ENCODE assay signal across 15 cellular contexts in genomic region chr11:118666331-118666730, GRCh38. TPM values are rescaled to one million over a fixed set of nuclear protein-coding genes. Genes with fewer than 3 reads are reported as not detected.
DNase-seq lines count a peak whose midpoint lies in the region; ATAC-seq and TF ChIP-seq lines count a peak whose summit lies in the region.
"Had no signal": no experiment of that assay in that cellular context is flagged by ENCODE, and none has a peak within 500 bp of the region (broad histone marks: within the 10 kb centered on the region; RNA-seq: fewer than 3 reads in every experiment).

No MANE protein-coding gene starts in this region.

- peaks cover under 1% of the 10 kb centered on the region for H3K27me3 Mint-ChIP-seq in CD4-positive, alpha-beta T cell
- peaks cover 2% of the 10 kb centered on the region for H3K27me3 Mint-ChIP-seq in H9 (ENCODE audit: low read depth)
- peaks cover 23% of the 10 kb centered on the region for H3K27me3 Mint-ChIP-seq in WTC11 (ENCODE audit: low read depth)
- peaks cover 11% of the 10 kb centered on the region for H3K27me3 Mint-ChIP-seq in neural crest cell (ENCODE audit: low read depth)

- H3K36me3 Mint-ChIP-seq in CD4-positive, alpha-beta T cell (ENCODE audit: low read depth) = no peaks in the 10 kb centered on the region
- H3K36me3 Mint-ChIP-seq in H9 (ENCODE audit: insufficient read depth in 1 of 3, low read depth in 3 of 3) = no peaks in the 10 kb centered on the region; a peak in 1 of 7 replicates
- H3K36me3 Mint-ChIP-seq in WTC11 = no peaks in the 10 kb centered on the region
- H3K36me3 Mint-ChIP-seq in neural crest cell (ENCODE audit: low read depth) = peaks cover 1% of the 10 kb centered on the region

- no peak overlapping the region for H3K23ac ChIP-seq in H9 (ENCODE audit: insufficient read length, low read depth, low read length)

- H4K20me1 ChIP-seq in H9 (ENCODE audit: control insufficient read depth, insufficient read depth, insufficient read length) = no peaks in the 10 kb centered on the region

- H3K79me1 ChIP-seq in H9 (ENCODE audit: insufficient read depth, low read depth, low read length, poor library complexity, severe bottlenecking) = no peaks in the 10 kb centered on the region

- H3K4me1 ChIP-seq in H9 (ENCODE audit: insufficient read depth, low read length) = no peaks in the 10 kb centered on the region

- no peak overlapping the region for H3K56ac ChIP-seq in H9 (ENCODE audit: insufficient read length, low read depth, low read length)

- H3K23me2 ChIP-seq in H9 (ENCODE audit: insufficient read length, low read depth, low read length, poor library complexity, severe bottlenecking) = no peaks in the 10 kb centered on the region

- WGBS in H9 (ENCODE audit: extremely low coverage, insufficient read length, low lambda C conversion rate) = no CpG with 5 or more reads among the region's 5 CpGs

- H3K27ac Mint-ChIP-seq in CD4-positive, alpha-beta T cell = no peak overlapping the region
- no peak overlapping the region for H3K27ac Mint-ChIP-seq in H9
- H3K27ac Mint-ChIP-seq in WTC11 = no peak overlapping the region
- H3K27ac Mint-ChIP-seq in neural crest cell (ENCODE audit: unreplicated experiment) = peak overlapping the region; percentile 57
- H3K27ac Mint-ChIP-seq: T-helper 1 cell treated with Interleukin-12 subunit alpha and Interleukin-12 subunit beta and Interleukin-4 antibody, amounts not matched to agents 30 μg/mL and 1 μg/mL, for 36 hours had no signal

- H2AFZ ChIP-seq in H9 (ENCODE audit: low read length) = no peak overlapping the region

- H3K4me1 Mint-ChIP-seq in CD4-positive, alpha-beta T cell (ENCODE audit: low read depth) = no peaks in the 10 kb centered on the region
- peaks cover 18 to 19% of the 10 kb centered on the region in 2 experiments for H3K4me1 Mint-ChIP-seq in H9
- H3K4me1 Mint-ChIP-seq in WTC11 = peaks cover 20% of the 10 kb centered on the region
- H3K4me1 Mint-ChIP-seq in neural crest cell = peaks cover 3% of the 10 kb centered on the region

- H3K4ac ChIP-seq in H9 (ENCODE audit: low read depth, low read length) = no peak overlapping the region

- CTCF ChIA-PET in CD4-positive, alpha-beta T cell (lab: Charles Lee) = interaction anchor here (1.3 kb wide), 1 partner anchor 23 kb away, joined by 4 read pairs; no protein-coding TSS in a partner anchor
- CTCF ChIA-PET in WTC11 (lab: Charles Lee) (interaction anchor here (0.5 to 1.6 kb wide), 5 partner anchors 13 to 235 kb away, joined by 3 to 6 read pairs (median 3); partner anchors contain the start of gene TREH), GM10248 (lab: Yijun Ruan, JAX) (interaction anchor here (1.0 to 5.3 kb wide), 3 partner anchors 8 to 264 kb away, joined by 3 to 34 read pairs (median 7); no protein-coding TSS in a partner anchor)

- ATAC-seq in CD4-positive, alpha-beta T cell (ENCODE audit: poor library complexity) = peak; percentile 54
- ATAC-seq in WTC11 = no peak
- ATAC-seq in HG03097 (IDR thresholded peaks at IDR 0.05; ENCODE audit: low FRiP score, unreplicated experiment) = no peak
- no peak for ATAC-seq in HG02970 (IDR thresholded peaks at IDR 0.05; ENCODE audit: low FRiP score, unreplicated experiment)
- ATAC-seq: HCT116 had no signal

- intact Hi-C loops in CD4-positive, alpha-beta T cell (cut with DNase I, micrococcal nuclease) = no loop called here

- H2BK15ac ChIP-seq in H9 (ENCODE audit: low read depth, low read length) = no peak overlapping the region

- peaks cover 4% of the 10 kb centered on the region for H3K9me3 Mint-ChIP-seq in CD4-positive, alpha-beta T cell
- peaks cover 0 to 2% of the 10 kb centered on the region in 2 experiments; a peak in 2 of 5 replicates for H3K9me3 Mint-ChIP-seq in H9
- peaks cover 11% of the 10 kb centered on the region for H3K9me3 Mint-ChIP-seq in WTC11
- peaks cover 11% of the 10 kb centered on the region for H3K9me3 Mint-ChIP-seq in neural crest cell
- H3K9me3 Mint-ChIP-seq: T-helper 1 cell treated with Interleukin-12 subunit alpha and Interleukin-12 subunit beta and Interleukin-4 antibody, amounts not matched to agents 30 μg/mL and 1 μg/mL, for 36 hours had no signal

- no peak overlapping the region for H2BK120ac ChIP-seq in H9 (ENCODE audit: low read depth, low read length, poor library complexity, severe bottlenecking)

- H4K8ac ChIP-seq in H9 (replicated peaks; ENCODE audit: insufficient read length, low read depth, low read length) = no peak overlapping the region

- H3K27me3 ChIP-seq in CD4-positive, alpha-beta T cell (ENCODE audit: control insufficient read depth, insufficient read depth, low read length) = no peaks in the 10 kb centered on the region
- no peaks in the 10 kb centered on the region; the same call in 1 of the 2 replicates for H3K27me3 ChIP-seq in H9 (ENCODE audit: insufficient read depth, low read length)
- H3K27me3 ChIP-seq: BLaER1 treated with 17β-estradiol and CSF1 and Interleukin-3, amounts not matched to agents 10 nM and 100 nM had no signal

- no peak overlapping the region for H2BK12ac ChIP-seq in H9 (ENCODE audit: insufficient read length, low read depth, low read length)

- H3K4me2 ChIP-seq in H9 (ENCODE audit: insufficient read depth, insufficient read length, low read length) = no peak overlapping the region
- H3K4me2 ChIP-seq: BLaER1 treated with 17β-estradiol and CSF1 and Interleukin-3, amounts not matched to agents 10 nM and 100 nM had no signal

- no peak for DNase-seq in CD4-positive, alpha-beta T cell
- peak; percentile 23 for DNase-seq in H9
- DNase-seq in WTC11 (ENCODE audit: low spot score) = no peak
- DNase-seq in neural crest cell (ENCODE audit: low read depth, low spot score) = no peak
- no peak for DNase-seq in GM10248 (ENCODE audit: extremely low spot score)
- DNase-seq: DMS79 treated with DMSO at 0.1 percent for 48 hours, NCI-H1105, NCI-H1694, SHP77 treated with DMSO at 0.1 percent for 48 hours had no signal

- no peak overlapping the region for H4K91ac ChIP-seq in H9 (ENCODE audit: insufficient read length, low read depth, low read length)

- no peak overlapping the region for H2BK5ac ChIP-seq in H9 (ENCODE audit: insufficient read length, low read length)

- H3K18ac ChIP-seq in H9 (ENCODE audit: insufficient read length, low read depth, low read length) = no peak overlapping the region

- H4K5ac ChIP-seq in H9 (ENCODE audit: insufficient read length, low read depth, low read length) = no peak overlapping the region

- H3K14ac ChIP-seq in H9 (ENCODE audit: insufficient read depth, low read length) = no peak overlapping the region

- no peak overlapping the region for H3K9ac ChIP-seq in H9 (ENCODE audit: extremely low read depth, insufficient read length, low read length)
- H3K9ac ChIP-seq: BLaER1 treated with 17β-estradiol and CSF1 and Interleukin-3, amounts not matched to agents 10 nM and 100 nM had no signal

- POLR2A ChIA-PET in CD4-positive, alpha-beta T cell (lab: Charles Lee) = interaction anchor here (1.3 kb wide), 1 partner anchor 230 kb away, joined by 4 read pairs; the partner anchor contains the start of gene KMT2A
- POLR2A ChIA-PET in WTC11 (lab: Charles Lee) = no interaction called here
- POLR2A ChIA-PET in GM10248 (lab: Yijun Ruan, JAX) = interaction anchor here (1.1 kb wide), 1 partner anchor 428 kb away, joined by 3 read pairs; no protein-coding TSS in a partner anchor

- no peaks in the 10 kb centered on the region for H3K79me2 ChIP-seq in H9 (ENCODE audit: insufficient read depth, low read length)

- no peak overlapping the region for H3T11ph ChIP-seq in H9 (ENCODE audit: low read length)

- H3K9me3 ChIP-seq in CD4-positive, alpha-beta T cell (ENCODE audit: control insufficient read depth, low read length) = no peaks in the 10 kb centered on the region
- H3K9me3 ChIP-seq in H9 (ENCODE audit: control insufficient read depth, low read depth, low read length) = no peaks in the 10 kb centered on the region

- no peak for TF ChIP-seq CTCF in CD4-positive, alpha-beta T cell (IDR thresholded peaks at IDR 0.05)
- no peak for TF ChIP-seq CTCF in H9 (conservative IDR thresholded peaks at IDR 0.05)
- no peak for TF ChIP-seq CTCF in WTC11 (IDR thresholded peaks at IDR 0.05)
- TF ChIP-seq CTCF in neural crest cell (conservative IDR thresholded peaks at IDR 0.05) = no peak
- no peak for TF ChIP-seq CTCF in GM10248 (IDR thresholded peaks at IDR 0.05; ENCODE audit: control extremely low read depth, extremely low read depth, low read depth, missing control alignments)

- H3K4me3 Mint-ChIP-seq in CD4-positive, alpha-beta T cell = no peak overlapping the region
- H3K4me3 Mint-ChIP-seq in H9 (no peak overlapping the region; a peak in 1 of 5 replicates), WTC11 (no peak overlapping the region), neural crest cell (no peak overlapping the region)
- H3K4me3 Mint-ChIP-seq: T-helper 1 cell treated with Interleukin-12 subunit alpha and Interleukin-12 subunit beta and Interleukin-4 antibody, amounts not matched to agents 30 μg/mL and 1 μg/mL, for 36 hours had no signal

- H3K27ac ChIP-seq in CD4-positive, alpha-beta T cell (ENCODE audit: low read depth, low read length) = no peak overlapping the region
- no peak overlapping the region for H3K27ac ChIP-seq in H9 (ENCODE audit: insufficient read length, low read depth, low read length)
- H3K27ac ChIP-seq: BLaER1 treated with 17β-estradiol and CSF1 and Interleukin-3, amounts not matched to agents 10 nM and 100 nM had no signal

- no peak overlapping the region for H2BK20ac ChIP-seq in H9 (ENCODE audit: low read depth, low read length, poor library complexity, severe bottlenecking)

- no peak overlapping the region for H2AK5ac ChIP-seq in H9 (ENCODE audit: insufficient read length, low read length)

TF ChIP-seq in WTC11, 78 proteins besides CTCF, POLR2A, EP300 and RAD21:
- peak; percentile 47 for TF ChIP-seq USF2 (CRISPR knock-in tag; IDR thresholded peaks at IDR 0.05)
- TF ChIP-seq ZNF423 (CRISPR knock-in tag; IDR thresholded peaks at IDR 0.05) = no peak

RNA-seq across cellular contexts. Expression of gene TREH, which starts 13.1 kb away (rescaled TPM):
- total RNA-seq in CD4-positive, alpha-beta T cell = not detected
- not detected in 2 replicates for total RNA-seq in H9 (2021)
- 0.09 TPM in 1 of 3 replicates, not detected in the others for total RNA-seq in WTC11 (2021)
- not detected in 2 replicates for total RNA-seq in neural crest cell
- total RNA-seq: RPMI7951 had no signal

RNA-seq across cellular contexts. Expression of gene PHLDB1, which starts 58.9 kb away (rescaled TPM):
- 1 to 10 TPM; 1.8 to 2.3 TPM for total RNA-seq in CD4-positive, alpha-beta T cell
- total RNA-seq in H9 (2021) (55.7 and 56.0 TPM in 2 replicates), WTC11 (2021) (70.4 to 83.1 TPM (median 71.5 TPM) in 3 replicates), neural crest cell (108 and 120 TPM in 2 replicates)

Comparison
In these comparisons a context has a peak if more than half of its experiments do, and no peak if none do; other contexts are left out.
1. RNA of gene PHLDB1, which starts 58.9 kb away (total RNA-seq): 108 to 120 TPM in neural crest cell, 70.4 to 83.1 TPM in WTC11 and 55.7 to 56.0 TPM in H9; 1.8 to 2.3 TPM in CD4-positive, alpha-beta T cell; every median in the first group is over 10 times any median in the second.